In genomic region chr12:56282581-56282980, GRCh38 we compare ENCODE assay signal across 16 cellular contexts. TPM values are rescaled to one million over a fixed set of nuclear protein-coding genes. Genes with fewer than 3 reads are reported as not detected.
DNase-seq lines count a peak whose midpoint lies in the region; ATAC-seq and TF ChIP-seq lines count a peak whose summit lies in the region.
"Had no signal": no experiment of that assay in that cellular context is flagged by ENCODE, and none has a peak within 500 bp of the region (broad histone marks: within the 10 kb centered on the region; RNA-seq: fewer than 3 reads in every experiment).

No MANE protein-coding gene starts in this region.

- POLR2A ChIA-PET in WTC11 (lab: Charles Lee) = no interaction called here

- peaks cover 2% of the 10 kb centered on the region for H3K4me1 Mint-ChIP-seq in activated naive CD4-positive, alpha-beta T cell treated with anti-CD3 and anti-CD28 coated beads for 36 hours (ENCODE audit: low read depth)
- peaks cover 9% of the 10 kb centered on the region for H3K4me1 Mint-ChIP-seq in WTC11
- H3K4me1 Mint-ChIP-seq in effector memory CD8-positive, alpha-beta T cell (ENCODE audit: low read depth in 2 of 2) = peaks cover 0 to 8% of the 10 kb centered on the region in 2 donors
- peaks cover 7% of the 10 kb centered on the region for H3K4me1 Mint-ChIP-seq in stimulated activated memory B cell treated with anti-CD40 and anti-IgM and Interleukin-4, amounts not matched to agents 10 μg/mL and 1 μg/mL and 100 μg/mL, for 72 hours

- ATAC-seq in WTC11 (no peak), HG02610 (IDR thresholded peaks at IDR 0.05; ENCODE audit: unreplicated experiment) (no peak)
- no peak for ATAC-seq in effector memory CD8-positive, alpha-beta T cell (replicated peaks)
- no peak for ATAC-seq in stimulated activated memory B cell treated with anti-CD40 and anti-IgM and Interleukin-4, amounts not matched to agents 10 μg/mL and 1 μg/mL and 100 μg/mL, for 72 hours
- ATAC-seq: PC-3 had no signal

- H3K27ac Mint-ChIP-seq in activated naive CD4-positive, alpha-beta T cell treated with anti-CD3 and anti-CD28 coated beads for 36 hours = peak overlapping the region; percentile 2
- H3K27ac Mint-ChIP-seq in WTC11 = peak overlapping the region; percentile 73
- peak overlapping the region; percentile 50 to 82 for H3K27ac Mint-ChIP-seq in effector memory CD8-positive, alpha-beta T cell
- peak overlapping the region; percentile 59 for H3K27ac Mint-ChIP-seq in stimulated activated memory B cell treated with anti-CD40 and anti-IgM and Interleukin-4, amounts not matched to agents 10 μg/mL and 1 μg/mL and 100 μg/mL, for 72 hours

- H3K9me3 Mint-ChIP-seq in activated naive CD4-positive, alpha-beta T cell treated with anti-CD3 and anti-CD28 coated beads for 36 hours = no peaks in the 10 kb centered on the region
- H3K9me3 Mint-ChIP-seq in WTC11 = no peaks in the 10 kb centered on the region
- no peaks in the 10 kb centered on the region for H3K9me3 Mint-ChIP-seq in effector memory CD8-positive, alpha-beta T cell
- no peaks in the 10 kb centered on the region for H3K9me3 Mint-ChIP-seq in stimulated activated memory B cell treated with anti-CD40 and anti-IgM and Interleukin-4, amounts not matched to agents 10 μg/mL and 1 μg/mL and 100 μg/mL, for 72 hours

- H3K27me3 Mint-ChIP-seq in activated naive CD4-positive, alpha-beta T cell treated with anti-CD3 and anti-CD28 coated beads for 36 hours (ENCODE audit: low read depth) = no peaks in the 10 kb centered on the region
- no peaks in the 10 kb centered on the region for H3K27me3 Mint-ChIP-seq in WTC11 (ENCODE audit: low read depth)
- no peaks in the 10 kb centered on the region for H3K27me3 Mint-ChIP-seq in effector memory CD8-positive, alpha-beta T cell
- H3K27me3 Mint-ChIP-seq in stimulated activated memory B cell treated with anti-CD40 and anti-IgM and Interleukin-4, amounts not matched to agents 10 μg/mL and 1 μg/mL and 100 μg/mL, for 72 hours = no peaks in the 10 kb centered on the region

- TF ChIP-seq CTCF in WTC11 (IDR thresholded peaks at IDR 0.05) = no peak

- CTCF ChIA-PET in activated naive CD4-positive, alpha-beta T cell treated with anti-CD3 and anti-CD28 coated beads for 36 hours (lab: Charles Lee) = no interaction called here
- CTCF ChIA-PET in WTC11 (lab: Charles Lee) = no interaction called here

- no peak for DNase-seq in activated naive CD4-positive, alpha-beta T cell treated with anti-CD3 and anti-CD28 coated beads for 36 hours
- no peak for DNase-seq in activated naive CD4-positive, alpha-beta T cell treated with anti-CD3 and anti-CD28 coated beads, Interleukin-2, amount 50 U/mL, for 16 hours
- no peak for DNase-seq in WTC11 (ENCODE audit: low spot score)
- no peak for DNase-seq in effector memory CD8-positive, alpha-beta T cell
- no peak for DNase-seq in kidney glomerular epithelial cell (lab: John Stamatoyannopoulos, UW)
- DNase-seq: C1 segment of cervical spinal cord, DMS79 treated with DMSO at 0.1 percent for 48 hours, NCI-H1436, NCI-H2029, NCI-H345, NCI-H524 treated with DMSO at 0.1 percent for 48 hours, PC-3, RPMI8226, SHP77 treated with DMSO at 0.1 percent for 48 hours had no signal

- intact Hi-C loops in activated naive CD4-positive, alpha-beta T cell treated with anti-CD3 and anti-CD28 coated beads for 36 hours (cut with micrococcal nuclease) = no loop called here

- H3K36me3 Mint-ChIP-seq in activated naive CD4-positive, alpha-beta T cell treated with anti-CD3 and anti-CD28 coated beads for 36 hours (ENCODE audit: low read depth) = peaks cover 28% of the 10 kb centered on the region
- peaks cover 53% of the 10 kb centered on the region for H3K36me3 Mint-ChIP-seq in WTC11
- peaks cover 83% of the 10 kb centered on the region for H3K36me3 Mint-ChIP-seq in effector memory CD8-positive, alpha-beta T cell (ENCODE audit: insufficient read depth)
- peaks cover 60% of the 10 kb centered on the region for H3K36me3 Mint-ChIP-seq in stimulated activated memory B cell treated with anti-CD40 and anti-IgM and Interleukin-4, amounts not matched to agents 10 μg/mL and 1 μg/mL and 100 μg/mL, for 72 hours

- H3K4me3 Mint-ChIP-seq in activated naive CD4-positive, alpha-beta T cell treated with anti-CD3 and anti-CD28 coated beads for 36 hours = no peak overlapping the region
- no peak overlapping the region for H3K4me3 Mint-ChIP-seq in WTC11
- no peak overlapping the region for H3K4me3 Mint-ChIP-seq in effector memory CD8-positive, alpha-beta T cell
- no peak overlapping the region for H3K4me3 Mint-ChIP-seq in stimulated activated memory B cell treated with anti-CD40 and anti-IgM and Interleukin-4, amounts not matched to agents 10 μg/mL and 1 μg/mL and 100 μg/mL, for 72 hours

TF ChIP-seq in WTC11, 78 proteins besides CTCF, POLR2A, EP300 and RAD21 (continues in another document):
- TF ChIP-seq ZMAT4 (CRISPR knock-in tag; IDR thresholded peaks at IDR 0.05) (no peak), ATF2 (CRISPR knock-in tag; IDR thresholded peaks at IDR 0.05; ENCODE audit: borderline replicate concordance, low read depth) (no peak), CREB1 (CRISPR knock-in tag; IDR thresholded peaks at IDR 0.05) (no peak), TCF7 (CRISPR knock-in tag; IDR thresholded peaks at IDR 0.05; ENCODE audit: low read depth) (no peak), IRF1 (CRISPR knock-in tag; IDR thresholded peaks at IDR 0.05) (no peak), TEAD1 (CRISPR knock-in tag; IDR thresholded peaks at IDR 0.05) (no peak), SMAD4 (CRISPR knock-in tag; IDR thresholded peaks at IDR 0.05) (no peak), ZNF138 (CRISPR knock-in tag; conservative IDR thresholded peaks at IDR 0.05) (no peak), RORB (CRISPR knock-in tag; IDR thresholded peaks at IDR 0.05) (no peak), SMAD3 (CRISPR knock-in tag; IDR thresholded peaks at IDR 0.05; ENCODE audit: borderline replicate concordance) (no peak), STAT6 (CRISPR knock-in tag; conservative IDR thresholded peaks at IDR 0.05; ENCODE audit: low read depth) (no peak), GRHL2 (CRISPR knock-in tag; IDR thresholded peaks at IDR 0.05; ENCODE audit: insufficient replicate concordance, severe bottlenecking) (no peak), KAT7 (CRISPR knock-in tag; IDR thresholded peaks at IDR 0.05; ENCODE audit: borderline replicate concordance) (no peak), TP53 (CRISPR knock-in tag; IDR thresholded peaks at IDR 0.05) (no peak)

RNA-seq across cellular contexts. Expression of gene COQ10A, which starts 15.8 kb away (rescaled TPM):
- total RNA-seq in activated naive CD4-positive, alpha-beta T cell treated with anti-CD3 and anti-CD28 coated beads for 36 hours = 1 to 10 TPM; 3.5 to 6.1 TPM
- 22.7 to 26.2 TPM (median 24.4 TPM) in 3 replicates for total RNA-seq in WTC11 (2021)

RNA-seq across cellular contexts. Expression of gene CS, which starts 17.5 kb away (rescaled TPM):
- total RNA-seq in activated naive CD4-positive, alpha-beta T cell treated with anti-CD3 and anti-CD28 coated beads for 36 hours = 100 to 1,000 TPM; 330 to 336 TPM
- total RNA-seq in WTC11 (2021) = 241 to 275 TPM (median 246 TPM) in 3 replicates

RNA-seq across cellular contexts. Expression of gene ANKRD52, which starts 24.4 kb away (rescaled TPM):
- total RNA-seq in activated naive CD4-positive, alpha-beta T cell treated with anti-CD3 and anti-CD28 coated beads for 36 hours = 10 to 100 TPM; 23.6 to 25.6 TPM
- total RNA-seq in WTC11 (2021) = 33.0 to 41.2 TPM (median 38.6 TPM) in 3 replicates

RNA-seq across cellular contexts. Expression of gene CNPY2, which starts 33.2 kb away (rescaled TPM):
- 10 to 100 TPM; 47.5 to 57.3 TPM for total RNA-seq in activated naive CD4-positive, alpha-beta T cell treated with anti-CD3 and anti-CD28 coated beads for 36 hours
- total RNA-seq in WTC11 (2021) = 171 to 193 TPM (median 192 TPM) in 3 replicates

RNA-seq across cellular contexts. Expression of gene PAN2, which starts 51.2 kb away (rescaled TPM):
- 10 to 100 TPM; 82.7 to 85.4 TPM for total RNA-seq in activated naive CD4-positive, alpha-beta T cell treated with anti-CD3 and anti-CD28 coated beads for 36 hours
- total RNA-seq in WTC11 (2021) = 46.7 to 58.0 TPM (median 57.5 TPM) in 3 replicates

Comparison
In these comparisons a context has a peak if more than half of its experiments do, and no peak if none do; other contexts are left out.
1. H3K27ac Mint-ChIP-seq: peak in every context shown above with its lines; median percentile 73 in WTC11; 66 in effector memory CD8-positive, alpha-beta T cell; 59 in stimulated activated memory B cell treated with anti-CD40 and anti-IgM and Interleukin-4, amounts not matched to agents 10 μg/mL and 1 μg/mL and 100 μg/mL, for 72 hours; 2 in activated naive CD4-positive, alpha-beta T cell treated with anti-CD3 and anti-CD28 coated beads for 36 hours.